ENCODE assay signal across 8 cellular contexts in genomic region chr3:64399205-64399800, GRCh38.
DNase-seq lines count a peak whose midpoint lies in the region; ATAC-seq and TF ChIP-seq lines count a peak whose summit lies in the region.

No MANE protein-coding gene starts in this region.

- BruUV-seq in HCT116 (replicated peaks; lab: Mats Ljungman, UMichigan): no TSS peak

- H2AFZ ChIP-seq in HCT116 (ENCODE audit: low read depth, low read length, poor library complexity, severe bottlenecking): no peak overlapping the region

- RAD21 ChIA-PET in HCT116 (lab: Charles Lee; ENCODE audit: low non-redundant PET in 1 of 2, low total read pairs in 2 of 2, uncharacterized antibody in 2 of 2, unreplicated experiment in 2 of 2): no interaction called here

- H3K27ac ChIP-seq in HCT116 (ENCODE audit: low read depth, low read length): no peak overlapping the region
- no peak overlapping the region for H3K27ac ChIP-seq in liver (ENCODE audit: low read depth in 1 of 2, low read length in 2 of 2)
- no peak overlapping the region for H3K27ac ChIP-seq in aorta (ENCODE audit: low read depth in 1 of 2, low read length in 2 of 2)

- H3K9me3 ChIP-seq in HCT116 (ENCODE audit: control insufficient read depth in 1 of 2, insufficient read depth in 1 of 2, low read depth in 1 of 2, low read length in 2 of 2) (no peaks in the 10 kb centered on the region), liver (ENCODE audit: control insufficient read depth in 4 of 4, low read length in 3 of 4) (no peaks in the 10 kb centered on the region), aorta (ENCODE audit: control insufficient read depth, low read length) (no peaks in the 10 kb centered on the region)

- H3K9ac ChIP-seq in HCT116 (ENCODE audit: low read length) (no peak overlapping the region), liver (ENCODE audit: low read depth in 1 of 2, low read length in 2 of 2) (no peak overlapping the region)

- CTCF ChIA-PET in HCT116 (lab: Charles Lee): interaction anchor here (0.8 kb wide), 1 partner anchor 226 kb away, joined by 3 read pairs; no protein-coding TSS in a partner anchor

- TF ChIP-seq RAD21 in HCT116 (IDR thresholded peaks at IDR 0.05; ENCODE audit: low read depth): peak; percentile 62
- TF ChIP-seq RAD21 in liver (IDR thresholded peaks at IDR 0.05): peak; percentile 96

- TF ChIP-seq POLR2A in HCT116 (IDR thresholded peaks at IDR 0.05; ENCODE audit: borderline replicate concordance, extremely low read depth, insufficient read depth, insufficient read length): no peak

- DNase-seq in NCI-H2029 treated with DMSO at 0.1 percent for 48 hours (lab: John Stamatoyannopoulos, UW) (peak; percentile 3), NCI-H2029 (lab: John Stamatoyannopoulos, UW) (no peak), HCT116 (ENCODE audit: low read depth, low spot score) (peak; percentile 7), NCI-H748 (lab: John Stamatoyannopoulos, UW; ENCODE audit: unreplicated experiment) (peak; percentile 55), choroid plexus epithelial cell (ENCODE audit: low read depth) (peak; percentile 81), aorta (no peak)

- H3K36me3 ChIP-seq in HCT116 (ENCODE audit: control insufficient read depth in 1 of 2, insufficient read depth in 2 of 2, low read length in 2 of 2) (no peaks in the 10 kb centered on the region), liver (ENCODE audit: control insufficient read depth in 4 of 4, insufficient read depth in 3 of 4, low read depth in 1 of 4, low read length in 3 of 4) (no peaks in the 10 kb centered on the region), aorta (ENCODE audit: control insufficient read depth in 1 of 2, insufficient read depth in 2 of 2, low read length in 1 of 2) (no peaks in the 10 kb centered on the region)

- no peaks in the 10 kb centered on the region for H4K20me1 ChIP-seq in HCT116 (ENCODE audit: insufficient read depth)

- H3K4me3 ChIP-seq in HCT116 (replicated peaks in 1 of 2; ENCODE audit: low read depth in 1 of 2, low read length in 2 of 2) (no peak overlapping the region), choroid plexus epithelial cell (ENCODE audit: low read depth, low read length) (no peak overlapping the region), liver (ENCODE audit: low read depth in 1 of 3, low read length in 3 of 3) (no peak overlapping the region), aorta (ENCODE audit: low read length in 2 of 2) (no peak overlapping the region)

- TF ChIP-seq CTCF in HCT116 (IDR thresholded peaks at IDR 0.05 in 2 of 3, conservative IDR thresholded peaks at IDR 0.05 in 1 of 3; ENCODE audit: borderline replicate concordance in 1 of 3, insufficient read depth in 1 of 3, low read depth in 2 of 3, low read length in 2 of 3) (peak; percentile 38 to 70 (median 54); a peak in 4 of 6 replicates), choroid plexus epithelial cell (conservative IDR thresholded peaks at IDR 0.05; ENCODE audit: low read depth, low read length) (peak; percentile 85), liver (IDR thresholded peaks at IDR 0.05; ENCODE audit: low read depth, low read length, missing input control) (peak; percentile 83)

- POLR2A ChIA-PET in HCT116 (lab: Charles Lee): no interaction called here

- no peaks in the 10 kb centered on the region for H3K79me2 ChIP-seq in HCT116 (ENCODE audit: insufficient read depth, low read length)

- H3K9me2 ChIP-seq in HCT116 (ENCODE audit: insufficient read depth): no peaks in the 10 kb centered on the region

- no peak overlapping the region for H3K4me2 ChIP-seq in HCT116 (ENCODE audit: low read length)

- H3K27me3 ChIP-seq in HCT116 (ENCODE audit: insufficient read depth, low read length): peaks cover 6% of the 10 kb centered on the region
- H3K27me3 ChIP-seq in liver (ENCODE audit: control insufficient read depth in 4 of 4, insufficient read depth in 4 of 4, low read length in 3 of 4): no peaks in the 10 kb centered on the region
- no peaks in the 10 kb centered on the region for H3K27me3 ChIP-seq in aorta (ENCODE audit: control insufficient read depth in 1 of 2, insufficient read depth in 2 of 2, low read length in 1 of 2)

- no peaks in the 10 kb centered on the region for H3K4me1 ChIP-seq in HCT116 (ENCODE audit: control insufficient read depth in 1 of 2, insufficient read depth in 2 of 2, low read length in 2 of 2)
- no peaks in the 10 kb centered on the region for H3K4me1 ChIP-seq in liver (ENCODE audit: control insufficient read depth in 4 of 4, insufficient read depth in 4 of 4, low read length in 3 of 4)
- H3K4me1 ChIP-seq in aorta (ENCODE audit: control insufficient read depth in 1 of 2, insufficient read depth in 2 of 2, low read length in 2 of 2): no peaks in the 10 kb centered on the region

- peak; percentile 75 for ATAC-seq in HCT116
- ATAC-seq in aorta (ENCODE audit: low FRiP score): peak; percentile 81
- no peak for ATAC-seq in activated CD4-positive, CD25-positive, alpha-beta regulatory T cell treated with anti-CD3 and anti-CD28 coated beads, Interleukin-2, amount 50 U/mL, for 24 hours

- intact Hi-C loops in HCT116 (cut with micrococcal nuclease): loop anchor here (1.0 kb wide), 1 partner anchor 369 kb away; no protein-coding TSS in a partner anchor
- intact Hi-C loops in aorta (cut with DNase I): loop anchor here in 1 of 2 donors (1.0 kb wide), 1 partner anchor 368 kb away; no protein-coding TSS in a partner anchor

TF ChIP-seq in HCT116, 20 proteins besides CTCF, POLR2A, EP300 and RAD21 (continues in another document):
- TF ChIP-seq SP1 (IDR thresholded peaks at IDR 0.05; ENCODE audit: low read depth) (no peak), REST (IDR thresholded peaks at IDR 0.05; ENCODE audit: low read depth) (no peak), YY1 (IDR thresholded peaks at IDR 0.05; ENCODE audit: extremely low read depth, insufficient replicate concordance, low read depth, low read length) (no peak), SIN3A (IDR thresholded peaks at IDR 0.05; ENCODE audit: low read depth) (no peak), CBX3 (IDR thresholded peaks at IDR 0.05; ENCODE audit: low read depth) (no peak), EGR1 (IDR thresholded peaks at IDR 0.05; ENCODE audit: low read depth) (no peak), FOSL1 (IDR thresholded peaks at IDR 0.05; ENCODE audit: low read depth) (no peak)

TF ChIP-seq in liver, 16 proteins besides CTCF, POLR2A, EP300 and RAD21:
- no peak for TF ChIP-seq SP1 (IDR thresholded peaks at IDR 0.05)
- peak in 1 of 2 donors; percentile 17 for TF ChIP-seq HNF4A (conservative IDR thresholded peaks at IDR 0.05)

Comparison
In these comparisons a context has a peak if more than half of its experiments do, and no peak if none do; other contexts are left out.
1. DNase-seq: peak in NCI-H2029 treated with DMSO at 0.1 percent for 48 hours (single experiment), HCT116 (single experiment), NCI-H748 (single experiment) and choroid plexus epithelial cell (single experiment); none in NCI-H2029 (single experiment) and aorta (0 of 2).
2. ATAC-seq: peak in HCT116 (single experiment) and aorta (single experiment); none in activated CD4-positive, CD25-positive, alpha-beta regulatory T cell treated with anti-CD3 and anti-CD28 coated beads, Interleukin-2, amount 50 U/mL, for 24 hours (0 of 2).
3. Peak in every context shown above with its lines, with median percentiles within 50 percentile points of each other: CTCF ChIP-seq.